ENCODE assay signal across 12 cellular contexts in the genomic region with DNA sequence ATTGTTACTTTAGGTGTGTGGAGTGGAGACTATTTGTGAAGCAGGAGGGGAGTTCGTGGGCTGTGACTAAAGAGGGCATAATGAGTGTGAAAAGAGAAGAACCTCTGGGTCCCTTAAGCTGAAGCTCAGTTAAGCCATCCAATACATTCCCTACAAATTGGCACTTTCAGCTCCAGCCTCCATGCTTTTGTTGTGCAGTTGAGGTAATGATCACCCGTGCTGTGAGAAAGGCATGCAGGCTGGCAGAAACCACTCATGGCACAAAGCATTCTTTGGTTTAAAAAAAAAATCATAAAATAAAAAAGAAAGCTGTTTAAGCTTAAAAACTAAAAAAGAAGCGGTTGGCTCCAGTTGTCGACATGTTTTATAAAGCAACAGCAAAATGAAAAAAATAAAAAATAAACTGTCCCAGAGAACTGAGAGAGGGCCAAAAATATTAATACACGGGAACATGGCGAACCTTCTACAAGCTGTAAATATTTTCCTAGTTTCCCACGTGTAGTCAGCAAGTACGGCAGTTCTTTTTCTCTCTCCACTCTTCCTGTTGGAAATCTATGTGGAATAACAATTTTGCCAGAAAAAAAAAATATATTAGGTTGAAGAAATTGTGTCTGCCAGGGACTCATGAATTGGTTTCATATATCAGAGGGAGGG.
"Had no signal": no experiment of that assay in that cellular context is flagged by ENCODE, and none has a peak within 500 bp of the region (broad histone marks: within the 10 kb centered on the region; RNA-seq: fewer than 3 reads in every experiment).

No MANE protein-coding gene starts in this region.

- ATAC-seq: activated CD4-positive, CD25-positive, alpha-beta regulatory T cell treated with anti-CD3 and anti-CD28 coated beads, Interleukin-2, amount 50 U/mL, for 24 hours; foreskin keratinocyte; stimulated activated memory B cell treated with anti-CD40 and anti-IgM and Interleukin-4, amounts not matched to agents 10 μg/mL and 1 μg/mL and 100 μg/mL, for 72 hours had no signal

- H3K4me1 ChIP-seq: foreskin keratinocyte had no signal

- H3K27ac ChIP-seq: foreskin keratinocyte, parathyroid adenoma had no signal

- DNase-seq: activated naive CD4-positive, alpha-beta T cell treated with anti-CD3 and anti-CD28 coated beads for 36 hours; activated T-cell treated with anti-CD3 and anti-CD28 coated beads for 4 hours; caudate nucleus; cortex of kidney; effector CD8-positive, alpha-beta T cell; foreskin keratinocyte; naive B cell; stimulated activated CD4-positive, alpha-beta T cell treated with anti-CD3 and anti-CD28 coated beads, Interleukin-2, amount 100 ng/mL, for 48 hours; SW 1271 had no signal
